26 cellular contexts compared by ENCODE assay signal in genomic region chr22:27168681-27169080, GRCh38.
"Had no signal": no experiment of that assay in that cellular context is flagged by ENCODE, and none has a peak within 500 bp of the region (broad histone marks: within the 10 kb centered on the region; RNA-seq: fewer than 3 reads in every experiment).

No MANE protein-coding gene starts in this region.

- H3K36me3 ChIP-seq: stomach, suprapubic skin, thoracic aorta, thyroid gland, tibial artery, tibial nerve, transverse colon, upper lobe of left lung, upper lobe of right lung, uterus, vagina had no signal

- H3K4me1 ChIP-seq: suprapubic skin, testis, transverse colon, upper lobe of left lung, upper lobe of right lung, uterus, vagina had no signal

- H3K27ac ChIP-seq: stomach, suprapubic skin, testis, thoracic aorta, thyroid gland, tibial artery, tibial nerve, transverse colon, upper lobe of left lung, upper lobe of right lung, uterus, vagina had no signal

- H3K9me3 ChIP-seq: stomach, suprapubic skin, testis, thoracic aorta, thyroid gland, tibial artery, tibial nerve, transverse colon, upper lobe of left lung, upper lobe of right lung, uterus, vagina had no signal

- ATAC-seq: stimulated activated effector memory CD8-positive, alpha-beta T cell treated with anti-CD3 and anti-CD28 coated beads, Interleukin-12 subunit alpha, Interleukin-12 subunit beta, amount 100 ng/mL, for 72 hours; stimulated activated memory B cell treated with anti-CD40 and anti-IgM and Interleukin-4, amounts not matched to agents 10 μg/mL and 1 μg/mL and 100 μg/mL, for 72 hours; stimulated activated naive B cell treated with anti-CD40 and anti-IgM and Interleukin-4, amounts not matched to agents 10 μg/mL and 1 μg/mL and 100 μg/mL, for 72 hours; stimulated activated naive CD8-positive, alpha-beta T cell treated with anti-CD3 and anti-CD28 coated beads, Interleukin-15, amount 100 ng/mL, for 72 hours; stimulated activated naive CD8-positive, alpha-beta T cell treated with anti-CD3 and anti-CD28 coated beads, Interleukin-15, Interleukin-2, amounts not matched to agents 100 U/mL and 50 U/mL, for 24 hours; upper lobe of right lung had no signal

- H3K4me3 ChIP-seq: stomach, suprapubic skin, testis, thoracic aorta, thyroid gland, tibial artery, tibial nerve, transverse colon, upper lobe of left lung, upper lobe of right lung, uterus, vagina had no signal

- H3K27me3 ChIP-seq: testis, thyroid gland, tibial artery, transverse colon, upper lobe of left lung, uterus, vagina had no signal

- DNase-seq: stimulated activated CD4-positive, alpha-beta T cell treated with anti-CD3 and anti-CD28 coated beads, Interleukin-2, amount 100 ng/mL, for 48 hours; stimulated activated CD4-positive, alpha-beta T cell treated with anti-CD3 and anti-CD28 coated beads, Interleukin-4, amount 100 ng/mL, for 1 hour; stimulated activated CD4-positive, alpha-beta T cell treated with anti-CD3 and anti-CD28 coated beads, Interleukin-4, amount 100 ng/mL, for 24 hours; stimulated activated CD4-positive, alpha-beta T cell treated with anti-CD3 and anti-CD28 coated beads, Interleukin-4, amount 100 ng/mL, for 4 hours; stimulated activated CD8-positive, alpha-beta memory T cell treated with anti-CD3 and anti-CD28 coated beads, Interleukin-4, amount 100 ng/mL, for 48 hours; stimulated activated naive B cell treated with anti-CD40 and anti-IgM and Interleukin-4, amounts not matched to agents 10 μg/mL and 1 μg/mL and 100 μg/mL, for 72 hours; stimulated activated naive CD4-positive, alpha-beta T cell; stimulated activated naive CD4-positive, alpha-beta T cell treated with Interleukin-2 at 50 U/mL for 16 hours; stimulated activated naive CD8-positive, alpha-beta T cell treated with anti-CD3 and anti-CD28 coated beads, Interleukin-15, amount 100 ng/mL, for 72 hours; stimulated activated naive CD8-positive, alpha-beta T cell treated with anti-CD3 and anti-CD28 coated beads, Interleukin-15, Interleukin-2, amounts not matched to agents 100 U/mL and 50 U/mL, for 24 hours; stomach; substantia nigra; testis; thyroid gland; tibial artery; transverse colon; trophoblast cell; upper lobe of left lung; upper lobe of right lung; uterus had no signal
